In genomic region chr2:113198790-113199612, GRCh38 we compare ENCODE assay signal across 8 cellular contexts. TPM values are rescaled to one million over a fixed set of nuclear protein-coding genes. Genes with fewer than 3 reads are reported as not detected.
DNase-seq lines count a peak whose midpoint lies in the region; ATAC-seq and TF ChIP-seq lines count a peak whose summit lies in the region.

No MANE protein-coding gene starts in this region.

- ATAC-seq in GM21515 (IDR thresholded peaks at IDR 0.05; ENCODE audit: unreplicated experiment), result peak; percentile 68
- ATAC-seq in T-helper 17 cell, result peak; percentile 78
- peak; percentile 87 to 95 (median 93) for ATAC-seq in psoas muscle

- peak; percentile 94 to 98 for TF ChIP-seq CTCF in right atrium auricular region (IDR thresholded peaks at IDR 0.05)
- TF ChIP-seq CTCF in psoas muscle (IDR thresholded peaks at IDR 0.05), result peak; percentile 84

- POLR2A ChIA-PET in CD8-positive, alpha-beta memory T cell (lab: Charles Lee), result interaction anchor here (1.0 to 2.3 kb wide), 6 partner anchors 24 to 62 kb away, joined by 3 to 15 read pairs (median 6); partner anchors contain the start of gene PSD4

- peaks cover 12 to 40% (median 17%) of the 10 kb centered on the region in 3 donors for H3K4me1 Mint-ChIP-seq in CD8-positive, alpha-beta memory T cell
- H3K4me1 Mint-ChIP-seq in T-helper 17 cell, result peaks cover 13% of the 10 kb centered on the region

- 0 to 2% (median 1%) methylated on average over 53 to 79 of the region's 79 CpGs for WGBS in psoas muscle, 3 donors
- 6% methylated on average over 78 of the region's 79 CpGs for WGBS in urinary bladder

- no peaks in the 10 kb centered on the region for H3K27me3 Mint-ChIP-seq in CD8-positive, alpha-beta memory T cell
- no peaks in the 10 kb centered on the region for H3K27me3 Mint-ChIP-seq in T-helper 17 cell

- peak overlapping the region in 3 of 8 donors; percentile 17 to 75 (median 64) for H3K27ac Mint-ChIP-seq in CD8-positive, alpha-beta memory T cell
- peak overlapping the region; percentile 81 for H3K27ac Mint-ChIP-seq in T-helper 17 cell

- CTCF ChIA-PET in CD8-positive, alpha-beta memory T cell (lab: Charles Lee), result interaction anchor here (0.6 to 18.6 kb wide), 38 partner anchors 9 to 214 kb away, joined by 3 to 470 read pairs (median 4); partner anchors contain the start of gene PSD4

- H3K9me3 ChIP-seq in CD8-positive, alpha-beta memory T cell (ENCODE audit: low read length), result no peaks in the 10 kb centered on the region
- H3K9me3 ChIP-seq in T-helper 17 cell (ENCODE audit: control insufficient read depth, low read length, poor library complexity, severe bottlenecking) (no peaks in the 10 kb centered on the region), right atrium auricular region (no peaks in the 10 kb centered on the region), psoas muscle (no peaks in the 10 kb centered on the region)

- H3K27me3 ChIP-seq in CD8-positive, alpha-beta memory T cell (ENCODE audit: insufficient read depth, low read length, poor library complexity, severe bottlenecking), result no peaks in the 10 kb centered on the region
- no peaks in the 10 kb centered on the region for H3K27me3 ChIP-seq in right atrium auricular region
- peaks cover 0 to 3% (median 0%) of the 10 kb centered on the region in 3 donors for H3K27me3 ChIP-seq in psoas muscle (ENCODE audit: insufficient read depth in 3 of 3, low read length in 2 of 3)

- H3K4me3 Mint-ChIP-seq in CD8-positive, alpha-beta memory T cell, result no peak overlapping the region
- H3K4me3 Mint-ChIP-seq in T-helper 17 cell, result no peak overlapping the region

- no peaks in the 10 kb centered on the region for H3K9me3 Mint-ChIP-seq in CD8-positive, alpha-beta memory T cell

- H3K36me3 Mint-ChIP-seq in CD8-positive, alpha-beta memory T cell, result peaks cover 5 to 90% (median 26%) of the 10 kb centered on the region in 3 donors
- peaks cover 13% of the 10 kb centered on the region for H3K36me3 Mint-ChIP-seq in T-helper 17 cell (ENCODE audit: low read depth)

- H3K27ac ChIP-seq in CD8-positive, alpha-beta memory T cell (ENCODE audit: low read depth, low read length), result no peak overlapping the region
- H3K27ac ChIP-seq in right atrium auricular region, result peak overlapping the region; percentile 20 to 80
- H3K27ac ChIP-seq in psoas muscle, result no peak overlapping the region
- H3K27ac ChIP-seq in urinary bladder (ENCODE audit: low read depth), result peak overlapping the region; percentile 71

- H3K36me3 ChIP-seq in CD8-positive, alpha-beta memory T cell (ENCODE audit: insufficient read depth, low read length), result peaks cover 65% of the 10 kb centered on the region
- H3K36me3 ChIP-seq in right atrium auricular region (no peaks in the 10 kb centered on the region), psoas muscle (ENCODE audit: insufficient read depth in 1 of 2, low read depth in 1 of 2) (no peaks in the 10 kb centered on the region), urinary bladder (ENCODE audit: insufficient read depth) (no peaks in the 10 kb centered on the region)

- no peak overlapping the region for H3K4me3 ChIP-seq in CD8-positive, alpha-beta memory T cell (ENCODE audit: low read length)
- peak overlapping the region; percentile 52 to 81 for H3K4me3 ChIP-seq in right atrium auricular region
- peak overlapping the region; percentile 78 for H3K4me3 ChIP-seq in psoas muscle
- peak overlapping the region; percentile 68 for H3K4me3 ChIP-seq in urinary bladder (ENCODE audit: low read depth, low read length)

- peaks cover 10% of the 10 kb centered on the region for H3K4me1 ChIP-seq in CD8-positive, alpha-beta memory T cell (ENCODE audit: insufficient read depth, low read length)
- H3K4me1 ChIP-seq in right atrium auricular region (peaks cover 0 to 9% of the 10 kb centered on the region in 2 donors), psoas muscle (no peaks in the 10 kb centered on the region), urinary bladder (ENCODE audit: insufficient read depth) (no peaks in the 10 kb centered on the region)

- peak; percentile 56 to 83 (median 63) for DNase-seq in CD8-positive, alpha-beta memory T cell
- DNase-seq in Kasumi-1 (lab: John Stamatoyannopoulos, UW) (peak; percentile 24 to 34), T-helper 17 cell (peak; percentile 60 to 69 (median 68)), anterior cingulate cortex (lab: John Stamatoyannopoulos, UW) (peak in 57 of 58 donors; percentile 12 to 89 (median 66)), right atrium auricular region (ENCODE audit: low spot score) (peak; percentile 81), psoas muscle (peak; percentile 77 to 83)

- intact Hi-C loops in psoas muscle (cut with DNase I), result loop anchor here in 1 of 2 donors (5.0 kb wide), 1 partner anchor 62 kb away; no protein-coding TSS in a partner anchor

RNA-seq across cellular contexts. Expression of gene PSD4, which starts 25.2 kb away (rescaled TPM):
- total RNA-seq in CD8-positive, alpha-beta memory T cell, result 100 to 1,000 TPM; 192 to 193 TPM
- 42.1 TPM for polyA plus RNA-seq in CD8-positive, alpha-beta memory T cell
- total RNA-seq in T-helper 17 cell (100 to 1,000 TPM; 141 to 160 TPM), right atrium auricular region (1 to 10 TPM; 2.4 to 4.5 TPM), psoas muscle (1 to 10 TPM in 3 of 4 donors, under 1 TPM in 1; 0.76 to 1.7 (median 1.3) TPM), urinary bladder (9.7 TPM)
- polyA plus RNA-seq in psoas muscle (under 1 TPM; 0.35 to 0.87 (median 0.82) TPM), urinary bladder (6.3 TPM)

Comparison
In these comparisons a context has a peak if more than half of its experiments do, and no peak if none do; other contexts are left out.
1. DNase-seq: peak in every context shown above with its lines; median percentile 81 in right atrium auricular region; 80 in psoas muscle; 68 in T-helper 17 cell; 66 in anterior cingulate cortex; 63 in CD8-positive, alpha-beta memory T cell; 29 in Kasumi-1.
2. H3K27ac ChIP-seq: peak in right atrium auricular region (2 of 2) and urinary bladder (single experiment); none in CD8-positive, alpha-beta memory T cell (single experiment) and psoas muscle (single experiment).
3. RNA of gene PSD4, which starts 25.2 kb away (total RNA-seq): 192 to 193 TPM in CD8-positive, alpha-beta memory T cell and 141 to 160 TPM in T-helper 17 cell; 9.7 TPM in urinary bladder (single experiment), 2.4 to 4.5 TPM in right atrium auricular region and 0.76 to 1.7 TPM in psoas muscle; every median in the first group is over 10 times any median in the second.
4. Peak in every context shown above with its lines, with median percentiles within 50 percentile points of each other: ATAC-seq.